Comparison of ENCODE assay signal across 1 cellular context in the genomic region with DNA sequence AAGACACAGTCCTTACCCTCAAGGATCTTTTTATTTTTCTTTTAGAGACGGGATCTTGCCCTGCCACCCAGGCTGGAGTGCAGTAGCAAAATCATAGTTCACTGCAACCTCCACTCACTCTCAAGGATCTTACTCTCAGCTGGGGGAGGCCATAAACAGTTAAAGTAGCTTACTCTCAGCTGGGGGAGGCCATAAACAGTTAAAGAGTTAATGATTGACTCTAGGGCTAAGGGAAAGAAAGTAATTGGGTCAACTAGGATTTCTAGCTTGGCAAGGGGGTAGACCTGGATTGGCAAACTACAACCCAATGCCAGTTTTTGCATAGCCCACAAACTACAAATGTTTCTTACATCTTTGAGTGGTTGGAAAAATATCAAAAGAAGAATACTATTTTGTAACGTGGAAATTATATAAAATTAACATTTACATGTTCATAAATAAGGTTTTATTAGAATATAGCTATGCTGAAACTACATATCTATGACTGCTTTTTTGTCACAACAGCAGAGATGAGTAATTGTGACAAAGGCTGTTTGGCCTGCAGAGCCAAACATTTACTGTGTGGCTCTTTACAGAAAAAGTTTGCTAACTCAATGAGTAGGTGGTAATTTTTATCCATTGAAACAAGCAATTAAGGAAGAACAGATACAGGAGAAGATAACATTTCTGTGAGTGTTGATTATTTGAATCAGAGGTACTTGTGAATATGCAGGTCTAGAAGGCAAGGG.
TF ChIP-seq lines count a peak whose summit lies in the region.

No MANE protein-coding gene starts in this region.

TF ChIP-seq in IMR-90, 13 proteins besides CTCF, POLR2A, EP300 and RAD21:
- TF ChIP-seq, protein P1, sequence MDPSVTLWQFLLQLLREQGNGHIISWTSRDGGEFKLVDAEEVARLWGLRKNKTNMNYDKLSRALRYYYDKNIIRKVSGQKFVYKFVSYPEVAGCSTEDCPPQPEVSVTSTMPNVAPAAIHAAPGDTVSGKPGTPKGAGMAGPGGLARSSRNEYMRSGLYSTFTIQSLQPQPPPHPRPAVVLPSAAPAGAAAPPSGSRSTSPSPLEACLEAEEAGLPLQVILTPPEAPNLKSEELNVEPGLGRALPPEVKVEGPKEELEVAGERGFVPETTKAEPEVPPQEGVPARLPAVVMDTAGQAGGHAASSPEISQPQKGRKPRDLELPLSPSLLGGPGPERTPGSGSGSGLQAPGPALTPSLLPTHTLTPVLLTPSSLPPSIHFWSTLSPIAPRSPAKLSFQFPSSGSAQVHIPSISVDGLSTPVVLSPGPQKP (IDR thresholded peaks at IDR 0.05; ENCODE audit: borderline replicate concordance, low read depth, low read length) = no peak
- TF ChIP-seq NFE2L2 (IDR thresholded peaks at IDR 0.05; ENCODE audit: low read depth, low read length) (no peak), BHLHE40 (IDR thresholded peaks at IDR 0.05; ENCODE audit: low read depth, low read length) (no peak), USF2 (IDR thresholded peaks at IDR 0.05; ENCODE audit: low read depth, low read length) (no peak), RFX5 (IDR thresholded peaks at IDR 0.05; ENCODE audit: low read depth, low read length) (no peak), MAZ (IDR thresholded peaks at IDR 0.05; ENCODE audit: borderline replicate concordance, low read depth, low read length) (no peak), CEBPB (IDR thresholded peaks at IDR 0.05; ENCODE audit: low read depth, low read length) (no peak), RCOR1 (IDR thresholded peaks at IDR 0.05; ENCODE audit: insufficient replicate concordance, low read length) (no peak), MXI1 (IDR thresholded peaks at IDR 0.05; ENCODE audit: borderline replicate concordance, low read depth, low read length) (no peak), MAFK (IDR thresholded peaks at IDR 0.05; ENCODE audit: low read depth, low read length) (no peak), CHD1 (IDR thresholded peaks at IDR 0.05; ENCODE audit: low read depth, low read length) (no peak), FOS (IDR thresholded peaks at IDR 0.05; ENCODE audit: low read depth, low read length) (no peak), SMC3 (IDR thresholded peaks at IDR 0.05; ENCODE audit: low read depth, low read length) (no peak)
